ENCODE assay signal across 21 cellular contexts in the genomic region with DNA sequence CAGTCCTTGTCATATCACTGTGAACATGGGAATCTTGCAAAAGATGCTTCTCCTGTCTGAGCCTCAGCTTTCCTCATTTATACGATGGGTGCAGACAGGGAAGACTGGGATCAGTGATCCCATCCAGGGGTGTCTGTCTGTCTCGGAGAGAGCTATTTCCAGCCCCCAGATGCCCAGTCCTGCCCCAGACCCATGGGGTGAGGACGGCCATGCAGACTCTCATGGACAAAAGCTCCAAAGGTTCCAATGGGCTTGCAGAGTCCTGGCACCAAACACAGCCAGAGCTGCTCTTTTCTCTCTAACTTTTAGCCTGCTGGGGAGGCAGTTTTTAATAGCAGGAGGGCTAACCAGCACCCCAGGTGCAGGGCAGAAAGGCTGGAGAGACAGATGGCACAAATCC. TPM values are rescaled to one million over a fixed set of nuclear protein-coding genes. Genes with fewer than 3 reads are reported as not detected.
"Had no signal": no experiment of that assay in that cellular context is flagged by ENCODE, and none has a peak within 500 bp of the region (broad histone marks: within the 10 kb centered on the region; RNA-seq: fewer than 3 reads in every experiment).

No MANE protein-coding gene starts in this region.

- H3K4me3 ChIP-seq: left ventricle myocardium inferior, lung, mucosa of descending colon, pancreas, prostate gland, sigmoid colon, spleen, tibial nerve, vagina had no signal

- H3K27me3 ChIP-seq: pancreas, vagina had no signal

- H3K4me1 ChIP-seq: pancreas, prostate gland had no signal

- H3K36me3 ChIP-seq: left ventricle myocardium inferior, pancreas, prostate gland, sigmoid colon, spleen, vagina had no signal

- H3K9me3 ChIP-seq: left ventricle myocardium inferior, mucosa of descending colon, pancreas, prostate gland, sigmoid colon, spleen, tibial nerve, vagina had no signal

- DNase-seq: hypothalamus; immature natural killer cell; kidney; left colon; left ventricle myocardium inferior; mesendoderm; mucosa of descending colon; naive thymus-derived CD4-positive, alpha-beta T cell; pancreas; retina; right cardiac atrium; sigmoid colon; small intestine; stimulated activated CD4-positive, alpha-beta T cell treated with anti-CD3 and anti-CD28 coated beads, Interleukin-4, amount 100 ng/mL, for 24 hours; stimulated activated naive CD4-positive, alpha-beta T cell had no signal

- H3K27ac ChIP-seq: left ventricle myocardium inferior, pancreas, prostate gland, spleen, vagina had no signal

RNA-seq across cellular contexts. Expression of gene SCUBE1, which starts 5.2 kb away (rescaled TPM):
- total RNA-seq: myocyte had no signal
